In the genomic region with DNA sequence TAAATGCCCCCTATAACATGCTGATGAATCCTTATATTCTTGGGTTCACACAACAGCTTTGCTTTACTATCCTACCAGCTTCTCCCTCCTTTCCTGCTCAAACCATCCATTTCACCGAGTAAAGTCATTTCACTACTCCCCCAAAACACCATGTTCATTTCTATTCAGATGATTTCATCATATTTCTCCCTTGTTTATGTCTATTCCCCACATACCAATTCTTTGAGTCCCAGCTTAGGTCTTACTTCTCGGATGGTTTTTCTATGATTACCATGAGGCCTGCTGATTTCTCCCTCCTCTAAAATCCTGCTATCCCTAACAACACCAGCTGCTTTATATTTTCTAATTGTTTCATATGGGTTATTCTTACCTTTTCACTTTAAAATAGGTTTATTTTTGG, we compare ENCODE assay signal across 25 cellular contexts.
"Had no signal": no experiment of that assay in that cellular context is flagged by ENCODE, and none has a peak within 500 bp of the region (broad histone marks: within the 10 kb centered on the region; RNA-seq: fewer than 3 reads in every experiment).

No MANE protein-coding gene starts in this region.

- DNase-seq: activated CD4-positive, alpha-beta memory T cell treated with anti-CD3 and anti-CD28 coated beads for 36 hours; activated CD4-positive, alpha-beta T cell treated with anti-CD3 and anti-CD28 coated beads for 36 hours; activated CD4-positive, alpha-beta T cell treated with anti-CD3 and anti-CD28 coated beads, Interleukin-2, amount 10 ng/mL, durations not matched to agents 24 days and 14 days; activated CD4-positive, CD25-positive, alpha-beta regulatory T cell; activated CD4-positive, CD25-positive, alpha-beta regulatory T cell treated with anti-CD3 and anti-CD28 coated beads, Interleukin-2, amount 50 U/mL, for 72 hours; activated CD8-positive, alpha-beta memory T cell treated with anti-CD3 and anti-CD28 coated beads, Interleukin-2, amount 10 ng/mL, durations not matched to agents 7 days and 5 days; activated CD8-positive, alpha-beta memory T cell treated with anti-CD3 and anti-CD28 coated beads, Interleukin-2, amount 50 U/mL, for 4 hours; activated CD8-positive, alpha-beta T cell treated with anti-CD3 and anti-CD28 coated beads, Interleukin-2, amount 10 ng/mL, durations not matched to agents 7 days and 5 days; activated effector memory CD4-positive, alpha-beta T cell treated with anti-CD3 and anti-CD28 coated beads, Interleukin-2, amount 50 U/mL, for 16 hours; activated naive CD4-positive, alpha-beta T cell treated with anti-CD3 and anti-CD28 coated beads, Interleukin-2, amount 10 ng/mL, durations not matched to agents 7 days and 5 days; activated naive CD8-positive, alpha-beta T cell treated with anti-CD3 and anti-CD28 coated beads, Interleukin-2, amount 10 ng/mL, durations not matched to agents 7 days and 5 days; activated T-cell treated with anti-CD3 and anti-CD28 coated beads, Interleukin-2, amount 50 U/mL, for 1 hour; activated T-cell treated with anti-CD3 and anti-CD28 coated beads, Interleukin-2, amount 50 U/mL, for 48 hours; amygdala; aorta; body of pancreas; caudate nucleus; dorsolateral prefrontal cortex; effector memory CD4-positive, alpha-beta T cell; endodermal cell; foreskin melanocyte; heart right ventricle; T-helper 2 cell had no signal

- H3K9me3 ChIP-seq: body of pancreas, gastroesophageal sphincter, heart right ventricle had no signal

- H3K4me3 ChIP-seq: body of pancreas, coronary artery, dorsolateral prefrontal cortex, gastroesophageal sphincter, heart right ventricle had no signal

- H3K27me3 ChIP-seq: body of pancreas, dorsolateral prefrontal cortex, gastroesophageal sphincter, heart right ventricle had no signal

- H3K4me1 ChIP-seq: body of pancreas had no signal

- H3K36me3 ChIP-seq: gastroesophageal sphincter had no signal

- H3K27ac ChIP-seq: body of pancreas, coronary artery, dorsolateral prefrontal cortex, gastroesophageal sphincter, heart right ventricle had no signal
